In genomic region chr13:25473864-25474263, GRCh38 we compare ENCODE assay signal across 20 cellular contexts.
DNase-seq lines count a peak whose midpoint lies in the region; ATAC-seq, FAIRE-seq and TF ChIP-seq lines count a peak whose summit lies in the region.
"Had no signal": no experiment of that assay in that cellular context is flagged by ENCODE, and none has a peak within 500 bp of the region (broad histone marks: within the 10 kb centered on the region; RNA-seq: fewer than 3 reads in every experiment).

No MANE protein-coding gene starts in this region.

- no peak overlapping the region for H2AFZ ChIP-seq in K562 (ENCODE audit: low read depth, low read length)
- no peak overlapping the region for H2AFZ ChIP-seq in osteoblast (ENCODE audit: low read length)
- H2AFZ ChIP-seq: GM23338 had no signal

- ATAC-seq in K562 = no peak
- no peak for ATAC-seq in GM18517 (IDR thresholded peaks at IDR 0.05; ENCODE audit: unreplicated experiment)
- ATAC-seq: CD8-positive, alpha-beta T cell; GM23338; SK-N-SH treated with all-trans-retinoic acid at 6 μM for 48 hours had no signal

- POLR2A ChIA-PET in K562 (lab: Yijun Ruan, JAX) = interaction anchor here (1.3 kb wide), 1 partner anchor 10 kb away, joined by 3 read pairs; no protein-coding TSS in a partner anchor

- TF ChIP-seq EP300 in K562 (IDR thresholded peaks at IDR 0.05; ENCODE audit: low read length) = no peak

- BruUV-seq in K562 (replicated peaks; lab: Mats Ljungman, UMichigan) = no TSS peak

- TF ChIP-seq POLR2A in K562 (conservative IDR thresholded peaks at IDR 0.05) = no peak

- H4K20me1 ChIP-seq in K562 (replicated peaks; ENCODE audit: control insufficient read depth, insufficient read depth, low read length) = no peaks in the 10 kb centered on the region
- no peaks in the 10 kb centered on the region for H4K20me1 ChIP-seq in osteoblast (ENCODE audit: insufficient read depth, low read length)

- DNase-seq in ELR (ENCODE audit: low read depth) = peak; percentile 10
- peak; percentile 28 for DNase-seq in RKO (ENCODE audit: low spot score)
- no peak for DNase-seq in K562 (ENCODE audit: extremely low read depth in 1 of 4, low spot score in 3 of 4)
- DNase-seq in osteoblast (ENCODE audit: insufficient read length, low spot score, missing footprints) = peak; percentile 56
- DNase-seq in OCI-M1 (lab: John Stamatoyannopoulos, UW) = no peak
- DNase-seq in activated CD8-positive, alpha-beta memory T cell treated with anti-CD3 and anti-CD28 coated beads, Interleukin-2, amount 50 U/mL, for 48 hours = no peak
- DNase-seq: AML-193; C1 segment of cervical spinal cord; CD8-positive, alpha-beta T cell; DND-41; HCEC 1CT; NCI-H1417 treated with DMSO at 0.1 percent for 48 hours; NCI-H187 had no signal

- no peak for TF ChIP-seq CTCF in K562 (IDR thresholded peaks at IDR 0.05 in 2 of 3, conservative IDR thresholded peaks at IDR 0.05 in 1 of 3; ENCODE audit: insufficient read depth in 2 of 3, low read depth in 1 of 3, low read length in 3 of 3)
- no peak for TF ChIP-seq CTCF in osteoblast (IDR thresholded peaks at IDR 0.05; ENCODE audit: extremely low read depth, low read depth, low read length)

- TF ChIP-seq RAD21 in K562 (CRISPR knock-in tag; conservative IDR thresholded peaks at IDR 0.05 in 1 of 2, IDR thresholded peaks at IDR 0.05 in 1 of 2) = no peak

- no peak overlapping the region for H3K27ac ChIP-seq in K562 (ENCODE audit: extremely low read depth, low read depth, low read length)
- no peak overlapping the region for H3K27ac ChIP-seq in osteoblast (ENCODE audit: low read depth, low read length)
- H3K27ac ChIP-seq: KMS-11 had no signal

- in situ Hi-C loops in K562 (cut with MboI) = no loop called here

- CTCF ChIA-PET in K562 (lab: Yijun Ruan, JAX; ENCODE audit: low intra/inter-chr PET ratio) = no interaction called here

- no peaks in the 10 kb centered on the region for H3K36me3 ChIP-seq in K562 (ENCODE audit: control insufficient read depth, insufficient read depth, low read length)
- no peaks in the 10 kb centered on the region for H3K36me3 ChIP-seq in osteoblast (ENCODE audit: insufficient read depth, low read length)

- H3K4me3 ChIP-seq in K562 = no peak overlapping the region
- H3K4me3 ChIP-seq in osteoblast (ENCODE audit: insufficient read depth, low read length) = no peak overlapping the region
- H3K4me3 ChIP-seq: GM23338 had no signal

- H3K9me3 ChIP-seq in K562 (replicated peaks; ENCODE audit: control insufficient read depth, insufficient read depth, low read depth, low read length) (no peaks in the 10 kb centered on the region), osteoblast (ENCODE audit: low read depth, low read length) (no peaks in the 10 kb centered on the region)

- no peak for FAIRE-seq in K562 (lab: Jason Lieb, UNC)
- FAIRE-seq: G401.6, GM12892, HTR-8/SVneo had no signal

- H3K9me1 ChIP-seq in K562 (ENCODE audit: control insufficient read depth, insufficient read depth, low read length) = peaks cover 2% of the 10 kb centered on the region

- H3K27me3 ChIP-seq in K562 (ENCODE audit: control insufficient read depth in 2 of 2, insufficient read depth in 2 of 2, low read length in 2 of 2) (peaks cover 0 to 4% of the 10 kb centered on the region in 2 experiments; a peak in 1 of 5 replicates), osteoblast (ENCODE audit: insufficient read depth, low read length) (peaks cover 17% of the 10 kb centered on the region)

- no peak overlapping the region for H3K4me2 ChIP-seq in K562 (ENCODE audit: insufficient read depth, low read length)
- no peak overlapping the region for H3K4me2 ChIP-seq in osteoblast (ENCODE audit: insufficient read depth, low read length)
- H3K4me2 ChIP-seq: GM23338, KMS-11 had no signal

- H3K79me2 ChIP-seq in K562 (ENCODE audit: control insufficient read depth, insufficient read depth, low read length) = no peaks in the 10 kb centered on the region
- no peaks in the 10 kb centered on the region for H3K79me2 ChIP-seq in osteoblast (ENCODE audit: insufficient read depth, low read length)

- H3K4me1 ChIP-seq in K562 (replicated peaks in 1 of 2; ENCODE audit: control insufficient read depth in 2 of 2, insufficient read depth in 2 of 2, low read length in 2 of 2) (peaks cover 0 to 3% of the 10 kb centered on the region in 2 experiments; a peak in 2 of 5 replicates), osteoblast (ENCODE audit: insufficient read depth, low read length) (no peaks in the 10 kb centered on the region)

- 4% methylated on average over 2 of the region's 2 CpGs for WGBS in K562 (ENCODE audit: insufficient coverage, low coverage, missing lambda C conversion rate)

- intact Hi-C loops in K562 (cut with micrococcal nuclease) = no loop called here

- no peak overlapping the region for H3K9ac ChIP-seq in K562 (ENCODE audit: insufficient read depth in 1 of 2, low read depth in 2 of 2, low read length in 2 of 2)
- H3K9ac ChIP-seq: KMS-11 had no signal

TF ChIP-seq in K562, 482 proteins besides CTCF, POLR2A, EP300 and RAD21:
- peak; percentile 57; the same call in 1 of the 2 replicates for TF ChIP-seq EGR1 (conservative IDR thresholded peaks at IDR 0.05)
- TF ChIP-seq, protein P1, sequence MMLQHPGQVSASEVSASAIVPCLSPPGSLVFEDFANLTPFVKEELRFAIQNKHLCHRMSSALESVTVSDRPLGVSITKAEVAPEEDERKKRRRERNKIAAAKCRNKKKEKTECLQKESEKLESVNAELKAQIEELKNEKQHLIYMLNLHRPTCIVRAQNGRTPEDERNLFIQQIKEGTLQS (IDR thresholded peaks at IDR 0.05) = peak; percentile 35; the same call in 1 of the 2 replicates
- TF ChIP-seq, protein P1 (CRISPR knock-in tag; conservative IDR thresholded peaks at IDR 0.05) = no peak
- TF ChIP-seq ZNF592 (IDR thresholded peaks at IDR 0.05) = no peak

Comparison
In these comparisons a context has a peak if more than half of its experiments do, and no peak if none do; other contexts are left out.
1. DNase-seq: peak in ELR (single experiment), RKO (single experiment) and osteoblast (single experiment); none in K562 (0 of 4), OCI-M1 (single experiment) and activated CD8-positive, alpha-beta memory T cell treated with anti-CD3 and anti-CD28 coated beads, Interleukin-2, amount 50 U/mL, for 48 hours (single experiment).